ENCODE assay signal across 8 cellular contexts in the genomic region with DNA sequence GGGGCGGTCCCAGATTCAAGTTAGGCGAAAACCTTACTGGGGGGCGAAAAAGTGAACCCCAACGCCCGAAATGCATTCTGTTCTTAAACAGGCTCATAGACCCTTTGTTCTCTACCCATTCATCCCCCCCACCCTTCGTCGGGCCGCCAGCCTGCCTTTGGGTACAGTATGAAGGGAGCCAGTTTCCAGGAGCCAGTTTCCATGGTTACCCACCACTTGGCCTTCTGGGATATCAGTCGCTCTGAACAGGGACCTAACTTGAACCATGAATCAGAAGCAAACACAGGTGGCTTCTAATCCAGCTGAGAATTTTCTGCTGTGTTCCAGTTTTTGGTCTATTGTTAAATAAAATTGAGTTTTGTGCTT. TPM values are rescaled to one million over a fixed set of nuclear protein-coding genes. Genes with fewer than 3 reads are reported as not detected.
DNase-seq lines count a peak whose midpoint lies in the region; ATAC-seq and TF ChIP-seq lines count a peak whose summit lies in the region.

No MANE protein-coding gene starts in this region.

- intact Hi-C loops in Panc1 (cut with micrococcal nuclease; ENCODE audit: unreplicated experiment): no loop called here
- intact Hi-C loops in activated T-helper 1 cell treated with anti-CD3 and anti-CD28 coated beads, Interleukin-12 subunit alpha, Interleukin-12 subunit beta, Interleukin-2, Interleukin-4 antibody, amounts not matched to agents 30 ng/mL and 10 ng/mL and 1 ng/mL, durations not matched to agents 14 hours and 24 hours and 36 hours (cut with micrococcal nuclease): loop anchor here (1.0 to 10.0 kb wide), 8 partner anchors 45 to 959 kb away; a partner anchor contains a TSS
- intact Hi-C loops in naive thymus-derived CD4-positive, alpha-beta T cell (cut with micrococcal nuclease): loop anchor here (1.0 to 10.0 kb wide), 15 partner anchors 53 to 1049 kb away; a partner anchor contains a TSS

- peak; percentile 74 to 81 for DNase-seq in AML-193 (lab: John Stamatoyannopoulos, UW)
- DNase-seq in Panc1 (ENCODE audit: low read depth, low spot score): no peak
- DNase-seq in activated T-helper 1 cell treated with anti-CD3 and anti-CD28 coated beads, Interleukin-12 subunit alpha, Interleukin-12 subunit beta, Interleukin-2, Interleukin-4 antibody, amounts not matched to agents 30 ng/mL and 10 ng/mL and 1 ng/mL, durations not matched to agents 14 hours and 24 hours and 36 hours (ENCODE audit: low spot score): peak; percentile 53
- DNase-seq in fibroblast of lung (ENCODE audit: low read depth in 2 of 2): peak; percentile 78 to 80
- peak in 8 of 9 donors; percentile 50 to 83 (median 62) for DNase-seq in naive thymus-derived CD4-positive, alpha-beta T cell
- DNase-seq in stimulated activated naive CD8-positive, alpha-beta T cell treated with anti-CD3 and anti-CD28 coated beads, Interleukin-15, Interleukin-2, amounts not matched to agents 100 U/mL and 50 U/mL, for 24 hours: peak; percentile 54

- peak overlapping the region; percentile 92 for H3K4me3 ChIP-seq in HUES6 (ENCODE audit: low read depth, low read length)
- H3K4me3 ChIP-seq in Panc1 (ENCODE audit: low read depth in 2 of 2, low read length in 2 of 2): peak overlapping the region; percentile 93 to 99
- peak overlapping the region; percentile 93 to 100 (median 99) for H3K4me3 ChIP-seq in fibroblast of lung (replicated peaks in 1 of 4; ENCODE audit: control extremely low read depth in 1 of 4, insufficient read depth in 1 of 4, low read depth in 3 of 4, low read length in 4 of 4)
- H3K4me3 ChIP-seq in naive thymus-derived CD4-positive, alpha-beta T cell (ENCODE audit: low read length): peak overlapping the region; percentile 92

- POLR2A ChIA-PET in Panc1 (lab: Charles Lee): no interaction called here
- POLR2A ChIA-PET in naive thymus-derived CD4-positive, alpha-beta T cell (lab: Charles Lee): interaction anchor here (0.6 to 2.3 kb wide), 3 partner anchors 54 to 1035 kb away, joined by 4 to 14 read pairs (median 4); a partner anchor contains a TSS

- peaks cover 5% of the 10 kb centered on the region for H3K79me2 ChIP-seq in fibroblast of lung (ENCODE audit: control insufficient read depth, insufficient read depth, low read length)

- H2AFZ ChIP-seq in fibroblast of lung (ENCODE audit: low read length): peak overlapping the region; percentile 98

- CTCF ChIA-PET in Panc1 (lab: Charles Lee): no interaction called here
- CTCF ChIA-PET in naive thymus-derived CD4-positive, alpha-beta T cell (lab: Charles Lee): no interaction called here

- peaks cover 7% of the 10 kb centered on the region for H3K27me3 Mint-ChIP-seq in activated T-helper 1 cell treated with anti-CD3 and anti-CD28 coated beads, Interleukin-12 subunit alpha, Interleukin-12 subunit beta, Interleukin-2, Interleukin-4 antibody, amounts not matched to agents 30 ng/mL and 10 ng/mL and 1 ng/mL, durations not matched to agents 14 hours and 24 hours and 36 hours (ENCODE audit: insufficient read depth)
- H3K27me3 Mint-ChIP-seq in naive thymus-derived CD4-positive, alpha-beta T cell: peaks cover 0 to 3% (median 0%) of the 10 kb centered on the region in 5 donors

- peaks cover 24% of the 10 kb centered on the region for H3K4me1 Mint-ChIP-seq in activated T-helper 1 cell treated with anti-CD3 and anti-CD28 coated beads, Interleukin-12 subunit alpha, Interleukin-12 subunit beta, Interleukin-2, Interleukin-4 antibody, amounts not matched to agents 30 ng/mL and 10 ng/mL and 1 ng/mL, durations not matched to agents 14 hours and 24 hours and 36 hours (ENCODE audit: low read depth)
- peaks cover 0 to 30% (median 23%) of the 10 kb centered on the region in 7 donors for H3K4me1 Mint-ChIP-seq in naive thymus-derived CD4-positive, alpha-beta T cell

- TF ChIP-seq CTCF in Panc1 (IDR thresholded peaks at IDR 0.05): no peak
- TF ChIP-seq CTCF in fibroblast of lung (conservative IDR thresholded peaks at IDR 0.05 in 1 of 2, IDR thresholded peaks at IDR 0.05 in 1 of 2; ENCODE audit: low read depth in 1 of 2, low read length in 2 of 2): no peak

- H3K9ac ChIP-seq in HUES6 (ENCODE audit: low read length) (peak overlapping the region; percentile 82), fibroblast of lung (ENCODE audit: insufficient read depth, low read length) (peak overlapping the region; percentile 86)

- peaks cover 5% of the 10 kb centered on the region for H3K9me3 Mint-ChIP-seq in activated T-helper 1 cell treated with anti-CD3 and anti-CD28 coated beads, Interleukin-12 subunit alpha, Interleukin-12 subunit beta, Interleukin-2, Interleukin-4 antibody, amounts not matched to agents 30 ng/mL and 10 ng/mL and 1 ng/mL, durations not matched to agents 14 hours and 24 hours and 36 hours
- H3K9me3 Mint-ChIP-seq in naive thymus-derived CD4-positive, alpha-beta T cell: peaks cover 0 to 7% (median 0%) of the 10 kb centered on the region in 11 donors

- peak overlapping the region; percentile 100 for H3K4me3 Mint-ChIP-seq in activated T-helper 1 cell treated with anti-CD3 and anti-CD28 coated beads, Interleukin-12 subunit alpha, Interleukin-12 subunit beta, Interleukin-2, Interleukin-4 antibody, amounts not matched to agents 30 ng/mL and 10 ng/mL and 1 ng/mL, durations not matched to agents 14 hours and 24 hours and 36 hours
- H3K4me3 Mint-ChIP-seq in naive thymus-derived CD4-positive, alpha-beta T cell: peak overlapping the region; percentile 97 to 100 (median 100)

- H3K4me1 ChIP-seq in HUES6 (ENCODE audit: control insufficient read depth, insufficient read depth, low read length) (0 out of 2 replicates have a peak, but pooled peaks cover 3% of the 10 kb centered on the region), Panc1 (ENCODE audit: control insufficient read depth, insufficient read depth, low read length) (peaks cover 6% of the 10 kb centered on the region), fibroblast of lung (ENCODE audit: control insufficient read depth, extremely low read depth, insufficient read depth, low read length) (no peaks in the 10 kb centered on the region)
- H3K4me1 ChIP-seq in naive thymus-derived CD4-positive, alpha-beta T cell (ENCODE audit: control insufficient read depth in 2 of 2, insufficient read depth in 2 of 2, low read length in 2 of 2): peaks cover 10 to 14% of the 10 kb centered on the region in 2 donors

- peak; percentile 72 for ATAC-seq in GM19351 (IDR thresholded peaks at IDR 0.05; ENCODE audit: unreplicated experiment)
- peak; percentile 91 for ATAC-seq in Panc1
- peak; percentile 67 for ATAC-seq in naive thymus-derived CD4-positive, alpha-beta T cell
- ATAC-seq in stimulated activated naive CD8-positive, alpha-beta T cell treated with anti-CD3 and anti-CD28 coated beads, Interleukin-15, Interleukin-2, amounts not matched to agents 100 U/mL and 50 U/mL, for 24 hours: peak; percentile 82

- no TSS peak for BruUV-seq in Panc1 (replicated peaks; lab: Mats Ljungman, UMichigan)

- H3K36me3 ChIP-seq in HUES6 (ENCODE audit: control insufficient read depth, insufficient read depth, low read length) (peaks cover 4% of the 10 kb centered on the region; the same call in 1 of the 2 replicates), Panc1 (ENCODE audit: control insufficient read depth, insufficient read depth, low read length) (peaks cover 7% of the 10 kb centered on the region; the same call in 1 of the 2 replicates), fibroblast of lung (ENCODE audit: control insufficient read depth, insufficient read depth, low read length) (no peaks in the 10 kb centered on the region)
- H3K36me3 ChIP-seq in naive thymus-derived CD4-positive, alpha-beta T cell (ENCODE audit: control insufficient read depth in 2 of 3, insufficient read depth in 3 of 3, low read length in 3 of 3): peaks cover 0 to 4% (median 0%) of the 10 kb centered on the region in 3 experiments

- H3K27ac ChIP-seq in HUES6 (ENCODE audit: low read depth, low read length): 0 out of 2 replicates have a peak overlapping the region, but pooled peaks have one; percentile 24
- peak overlapping the region; percentile 71 for H3K27ac ChIP-seq in Panc1 (ENCODE audit: low read length)
- peak overlapping the region; percentile 97 for H3K27ac ChIP-seq in fibroblast of lung (ENCODE audit: insufficient read depth, low read length)
- H3K27ac ChIP-seq in naive thymus-derived CD4-positive, alpha-beta T cell (ENCODE audit: low read depth, low read length): peak overlapping the region; percentile 95

- peaks cover 11% of the 10 kb centered on the region for H3K36me3 Mint-ChIP-seq in activated T-helper 1 cell treated with anti-CD3 and anti-CD28 coated beads, Interleukin-12 subunit alpha, Interleukin-12 subunit beta, Interleukin-2, Interleukin-4 antibody, amounts not matched to agents 30 ng/mL and 10 ng/mL and 1 ng/mL, durations not matched to agents 14 hours and 24 hours and 36 hours (ENCODE audit: low read depth)
- H3K36me3 Mint-ChIP-seq in naive thymus-derived CD4-positive, alpha-beta T cell: peaks cover 0 to 14% (median 4%) of the 10 kb centered on the region in 5 donors

- H3K4me2 ChIP-seq in fibroblast of lung (ENCODE audit: extremely low read depth, insufficient read depth, low read length): peak overlapping the region; percentile 94

- in situ Hi-C loops in Panc1 (cut with HindIII; ENCODE audit: low pct_unique_long_range_greater_than_20kb, low sequenced_read_pairs): no loop called here

- peaks cover 15% of the 10 kb centered on the region for H3K27me3 ChIP-seq in HUES6 (ENCODE audit: control insufficient read depth, insufficient read depth, low read length)
- H3K27me3 ChIP-seq in Panc1 (ENCODE audit: control insufficient read depth, insufficient read depth, low read length): no peaks in the 10 kb centered on the region
- no peaks in the 10 kb centered on the region for H3K27me3 ChIP-seq in fibroblast of lung (ENCODE audit: control insufficient read depth, insufficient read depth, low read length)
- H3K27me3 ChIP-seq in naive thymus-derived CD4-positive, alpha-beta T cell (ENCODE audit: control insufficient read depth in 2 of 2, insufficient read depth in 2 of 2, low read length in 2 of 2): no peaks in the 10 kb centered on the region

- H4K20me1 ChIP-seq in fibroblast of lung (ENCODE audit: control insufficient read depth, extremely low read depth, insufficient read depth, low read length): no peaks in the 10 kb centered on the region

- H3K27ac Mint-ChIP-seq in activated T-helper 1 cell treated with anti-CD3 and anti-CD28 coated beads, Interleukin-12 subunit alpha, Interleukin-12 subunit beta, Interleukin-2, Interleukin-4 antibody, amounts not matched to agents 30 ng/mL and 10 ng/mL and 1 ng/mL, durations not matched to agents 14 hours and 24 hours and 36 hours: peak overlapping the region; percentile 100
- H3K27ac Mint-ChIP-seq in naive thymus-derived CD4-positive, alpha-beta T cell: peak overlapping the region; percentile 98 to 100 (median 100)

- peaks cover 9% of the 10 kb centered on the region for H3K9me3 ChIP-seq in HUES6 (ENCODE audit: control insufficient read depth, insufficient read depth, low read depth, low read length)
- H3K9me3 ChIP-seq in Panc1 (ENCODE audit: control insufficient read depth, insufficient read depth, low read depth, low read length): peaks cover 3% of the 10 kb centered on the region; the same call in 1 of the 2 replicates
- no peaks in the 10 kb centered on the region for H3K9me3 ChIP-seq in fibroblast of lung (ENCODE audit: control insufficient read depth, insufficient read depth, low read depth, low read length)
- H3K9me3 ChIP-seq in naive thymus-derived CD4-positive, alpha-beta T cell (ENCODE audit: control insufficient read depth in 2 of 3, low read length in 3 of 3): no peaks in the 10 kb centered on the region

RNA-seq across cellular contexts. Expression of a gene that starts 0.5 kb away (rescaled TPM):
- total RNA-seq in Panc1 (2021; ENCODE audit: unreplicated experiment): 16.2 TPM
- 13.0 TPM for polyA plus RNA-seq in Panc1 (2012; ENCODE audit: insufficient read length)
- 16.8 and 17.1 TPM in 2 replicates for total RNA-seq in activated T-helper 1 cell treated with anti-CD3 and anti-CD28 coated beads, Interleukin-12 subunit alpha, Interleukin-12 subunit beta, Interleukin-2, Interleukin-4 antibody, amounts not matched to agents 30 ng/mL and 10 ng/mL and 1 ng/mL, durations not matched to agents 14 hours and 24 hours and 36 hours
- 58.6 and 70.9 TPM in 2 replicates for total RNA-seq in fibroblast of lung
- 32.6 and 41.9 TPM in 2 replicates for polyA plus RNA-seq in fibroblast of lung
- polyA plus RNA-seq in fibroblast of lung (2012): 23.5 and 25.5 TPM in 2 replicates
- polyA minus RNA-seq in fibroblast of lung (ENCODE audit: low replicate concordance): 3.8 and 7.0 TPM in 2 replicates
- 10 to 100 TPM; 21.3 to 44.9 (median 29.4) TPM for total RNA-seq in naive thymus-derived CD4-positive, alpha-beta T cell
- 10 to 100 TPM; 27.1 to 27.7 TPM for polyA plus RNA-seq in naive thymus-derived CD4-positive, alpha-beta T cell

RNA-seq across cellular contexts. Expression of a gene that starts 53.8 kb away (rescaled TPM):
- 221 TPM for total RNA-seq in Panc1 (2021; ENCODE audit: unreplicated experiment)
- polyA plus RNA-seq in Panc1 (2012; ENCODE audit: insufficient read length): 110 TPM
- 176 and 186 TPM in 2 replicates for total RNA-seq in activated T-helper 1 cell treated with anti-CD3 and anti-CD28 coated beads, Interleukin-12 subunit alpha, Interleukin-12 subunit beta, Interleukin-2, Interleukin-4 antibody, amounts not matched to agents 30 ng/mL and 10 ng/mL and 1 ng/mL, durations not matched to agents 14 hours and 24 hours and 36 hours
- total RNA-seq in fibroblast of lung: 327 and 468 TPM in 2 replicates
- 621 and 833 TPM in 2 replicates for polyA plus RNA-seq in fibroblast of lung
- 267 and 321 TPM in 2 replicates for polyA plus RNA-seq in fibroblast of lung (2012)
- polyA minus RNA-seq in fibroblast of lung (ENCODE audit: low replicate concordance): 725 and 762 TPM in 2 replicates
- total RNA-seq in naive thymus-derived CD4-positive, alpha-beta T cell: 100 to 1,000 TPM in 1 of 5 experiments, 10 to 100 TPM in 4; 67.1 to 174 (median 88.4) TPM
- 10 to 100 TPM; 31.2 to 48.2 TPM for polyA plus RNA-seq in naive thymus-derived CD4-positive, alpha-beta T cell

Comparison
In these comparisons a context has a peak if more than half of its experiments do, and no peak if none do; other contexts are left out.
1. H3K27ac ChIP-seq: peak in every context shown above with its lines; median percentile 97 in fibroblast of lung; 95 in naive thymus-derived CD4-positive, alpha-beta T cell; 71 in Panc1; 24 in HUES6.